ENCODE assay signal across 6 cellular contexts in genomic region chr19:45187421-45188100, GRCh38. TPM values are rescaled to one million over a fixed set of nuclear protein-coding genes. Genes with fewer than 3 reads are reported as not detected.
DNase-seq lines count a peak whose midpoint lies in the region.

No MANE protein-coding gene starts in this region.

- in situ Hi-C loops in SK-MEL-5 (cut with HindIII; ENCODE audit: low pct_unique_long_range_greater_than_20kb, low sequenced_read_pairs): no loop called here

- no peak overlapping the region for H3K27ac ChIP-seq in substantia nigra (ENCODE audit: low read depth, low read length, poor library complexity, severe bottlenecking)

- DNase-seq in NCI-H510A treated with DMSO at 0.1 percent for 48 hours (lab: John Stamatoyannopoulos, UW) (peak; percentile 65), NCI-H510A (lab: John Stamatoyannopoulos, UW) (no peak), SK-MEL-5 (ENCODE audit: low read depth, low spot score) (peak; percentile 32), inferior parietal cortex (ENCODE audit: extremely low spot score) (peak; percentile 6), substantia nigra (lab: John Stamatoyannopoulos, UW) (no peak)
- no peak for DNase-seq in stimulated activated CD4-positive, alpha-beta T cell treated with anti-CD3 and anti-CD28 coated beads, Interleukin-12 subunit alpha, Interleukin-12 subunit beta, amount 100 ng/mL, for 4 hours

RNA-seq across cellular contexts. Expression of gene BLOC1S3, which starts 9.0 kb away (rescaled TPM):
- total RNA-seq in SK-MEL-5 (2014; rRNA removed; shearing (Covaris generic)): 3.7 and 5.3 TPM in 2 replicates
- 16.7 and 17.2 TPM in 2 replicates for polyA plus RNA-seq in SK-MEL-5 (2015; cell fraction: cytosol; rRNA removed)
- polyA plus RNA-seq in SK-MEL-5 (2015; cell fraction: nucleus; rRNA removed): 9.9 and 20.3 TPM in 2 replicates

RNA-seq across cellular contexts. Expression of gene TRAPPC6A, which starts 9.5 kb away (rescaled TPM):
- total RNA-seq in SK-MEL-5 (2014; rRNA removed; shearing (Covaris generic)): 22.1 and 22.3 TPM in 2 replicates
- 25.4 and 43.3 TPM in 2 replicates for polyA plus RNA-seq in SK-MEL-5 (2015; cell fraction: cytosol; rRNA removed)
- polyA plus RNA-seq in SK-MEL-5 (2015; cell fraction: nucleus; rRNA removed): 15.9 and 21.5 TPM in 2 replicates

RNA-seq across cellular contexts. Expression of gene NKPD1, which starts 26.8 kb away (rescaled TPM):
- total RNA-seq in SK-MEL-5 (2014; rRNA removed; shearing (Covaris generic)): 0.03 TPM in 1 of 2 replicates, not detected in the other
- polyA plus RNA-seq in SK-MEL-5 (2015; cell fraction: cytosol; rRNA removed): not detected in 2 replicates
- polyA plus RNA-seq in SK-MEL-5 (2015; cell fraction: nucleus; rRNA removed): 0.93 and 1.2 TPM in 2 replicates

RNA-seq across cellular contexts. Expression of gene EXOC3L2, which starts 57.6 kb away (rescaled TPM):
- not detected in 2 replicates for total RNA-seq in SK-MEL-5 (2014; rRNA removed; shearing (Covaris generic))
- not detected in 2 replicates for polyA plus RNA-seq in SK-MEL-5 (2015; cell fraction: cytosol; rRNA removed)
- not detected in 2 replicates for polyA plus RNA-seq in SK-MEL-5 (2015; cell fraction: nucleus; rRNA removed)

Comparison
In these comparisons a context has a peak if more than half of its experiments do, and no peak if none do; other contexts are left out.
1. DNase-seq: peak in NCI-H510A treated with DMSO at 0.1 percent for 48 hours (single experiment), SK-MEL-5 (single experiment) and inferior parietal cortex (single experiment); none in NCI-H510A (single experiment), stimulated activated CD4-positive, alpha-beta T cell treated with anti-CD3 and anti-CD28 coated beads, Interleukin-12 subunit alpha, Interleukin-12 subunit beta, amount 100 ng/mL, for 4 hours (single experiment) and substantia nigra (0 of 49).